30 cellular contexts compared by ENCODE assay signal in genomic region chr17:80768936-80769335, GRCh38.
"Had no signal": no experiment of that assay in that cellular context is flagged by ENCODE, and none has a peak within 500 bp of the region (broad histone marks: within the 10 kb centered on the region; RNA-seq: fewer than 3 reads in every experiment).

No MANE protein-coding gene starts in this region.

- ATAC-seq: activated CD4-positive, CD25-positive, alpha-beta regulatory T cell treated with anti-CD3 and anti-CD28 coated beads, Interleukin-2, amount 50 U/mL, for 24 hours; activated naive CD8-positive, alpha-beta T cell treated with anti-CD3 and anti-CD28 coated beads, Interleukin-2, amount 50 U/mL, for 24 hours; activated T-cell treated with anti-CD3 and anti-CD28 coated beads, Interleukin-2, amount 50 U/mL, for 4 hours; esophagus mucosa; left colon; stimulated activated naive CD8-positive, alpha-beta T cell treated with anti-CD3 and anti-CD28 coated beads, Interleukin-15, Interleukin-2, amounts not matched to agents 100 U/mL and 50 U/mL, for 24 hours; T-helper 17 cell had no signal

- H3K4me3 ChIP-seq: right atrium auricular region, testis, transverse colon had no signal

- H3K27me3 Mint-ChIP-seq: activated CD4-positive, alpha-beta memory T cell treated with anti-CD3 and anti-CD28 coated beads, Interleukin-2, amount 10 ng/mL, durations not matched to agents 7 days and 5 days; activated CD4-positive, alpha-beta T cell treated with anti-CD3 and anti-CD28 coated beads, Interleukin-2, amount 10 ng/mL, durations not matched to agents 7 days and 5 days; activated naive CD8-positive, alpha-beta T cell treated with anti-CD3 and anti-CD28 coated beads, Interleukin-2, amount 50 U/mL, for 24 hours; naive B cell; T-helper 17 cell had no signal

- H3K36me3 ChIP-seq: right atrium auricular region, transverse colon, WERI-Rb-1 had no signal

- H3K4me3 Mint-ChIP-seq: activated CD4-positive, alpha-beta memory T cell treated with anti-CD3 and anti-CD28 coated beads, Interleukin-2, amount 10 ng/mL, durations not matched to agents 7 days and 5 days; activated CD4-positive, alpha-beta T cell treated with anti-CD3 and anti-CD28 coated beads, Interleukin-2, amount 10 ng/mL, durations not matched to agents 7 days and 5 days; activated naive CD8-positive, alpha-beta T cell treated with anti-CD3 and anti-CD28 coated beads, Interleukin-2, amount 50 U/mL, for 24 hours; activated T-cell treated with anti-CD3 and anti-CD28 coated beads, Interleukin-2, amount 50 U/mL, for 4 hours; endodermal cell; mesothelial cell of epicardium; naive B cell; T-helper 17 cell had no signal

- DNase-seq: activated CD4-positive, alpha-beta memory T cell treated with anti-CD3 and anti-CD28 coated beads, Interleukin-2, amount 10 ng/mL, durations not matched to agents 7 days and 5 days; activated CD4-positive, alpha-beta T cell treated with anti-CD3 and anti-CD28 coated beads, Interleukin-2, amount 10 ng/mL, durations not matched to agents 7 days and 5 days; activated CD8-positive, alpha-beta memory T cell treated with anti-CD3 and anti-CD28 coated beads, Interleukin-2, amount 50 U/mL, for 48 hours; activated naive CD4-positive, alpha-beta T cell treated with Interleukin-2 at 50 U/mL for 16 hours; activated naive CD8-positive, alpha-beta T cell treated with anti-CD3 and anti-CD28 coated beads, Interleukin-2, amount 50 U/mL, for 24 hours; activated T-cell treated with anti-CD3 and anti-CD28 coated beads, Interleukin-2, amount 50 U/mL, for 4 hours; amygdala; central memory CD4-positive, alpha-beta T cell; foreskin fibroblast; head of caudate nucleus; hippocampal formation; kidney; left colon; mammary epithelial cell; naive B cell; nucleus accumbens; stimulated activated CD4-positive, alpha-beta T cell treated with anti-CD3 and anti-CD28 coated beads, Interleukin-2, amount 100 ng/mL, for 48 hours; stimulated activated naive CD8-positive, alpha-beta T cell treated with anti-CD3 and anti-CD28 coated beads, Interleukin-15, Interleukin-2, amounts not matched to agents 100 U/mL and 50 U/mL, for 24 hours; T-helper 17 cell; T1000; testis; transverse colon; WERI-Rb-1 had no signal

- H3K27ac ChIP-seq: parathyroid adenoma, right atrium auricular region, testis, transverse colon, WERI-Rb-1 had no signal

- H3K4me1 ChIP-seq: parathyroid adenoma, right atrium auricular region, testis had no signal

- H2AFZ ChIP-seq: parathyroid adenoma had no signal

- H3K9ac ChIP-seq: parathyroid adenoma had no signal

- H3K9me3 ChIP-seq: right atrium auricular region, testis, transverse colon had no signal

- H3K27me3 ChIP-seq: right atrium auricular region, testis, transverse colon had no signal

- H3K9me3 Mint-ChIP-seq: activated CD4-positive, alpha-beta memory T cell treated with anti-CD3 and anti-CD28 coated beads, Interleukin-2, amount 10 ng/mL, durations not matched to agents 7 days and 5 days; activated CD4-positive, alpha-beta T cell treated with anti-CD3 and anti-CD28 coated beads, Interleukin-2, amount 10 ng/mL, durations not matched to agents 7 days and 5 days; activated naive CD8-positive, alpha-beta T cell treated with anti-CD3 and anti-CD28 coated beads, Interleukin-2, amount 50 U/mL, for 24 hours; activated T-cell treated with anti-CD3 and anti-CD28 coated beads, Interleukin-2, amount 50 U/mL, for 4 hours; activated T-helper 2 cell treated with anti-CD3 and anti-CD28 coated beads, Interferon-gamma antibody, Interleukin-2, Interleukin-4, amounts not matched to agents 10 μg/mL and 5 μg/mL and 100 μg/mL, durations not matched to agents 14 hours and 24 hours and 36 hours; endodermal cell; mesothelial cell of epicardium; naive B cell had no signal

- H3K27ac Mint-ChIP-seq: activated CD4-positive, alpha-beta memory T cell treated with anti-CD3 and anti-CD28 coated beads, Interleukin-2, amount 10 ng/mL, durations not matched to agents 7 days and 5 days; activated CD4-positive, alpha-beta T cell treated with anti-CD3 and anti-CD28 coated beads, Interleukin-2, amount 10 ng/mL, durations not matched to agents 7 days and 5 days; activated naive CD8-positive, alpha-beta T cell treated with anti-CD3 and anti-CD28 coated beads, Interleukin-2, amount 50 U/mL, for 24 hours; activated T-helper 2 cell treated with anti-CD3 and anti-CD28 coated beads, Interferon-gamma antibody, Interleukin-2, Interleukin-4, amounts not matched to agents 10 μg/mL and 5 μg/mL and 100 μg/mL, durations not matched to agents 14 hours and 24 hours and 36 hours; endodermal cell; mesothelial cell of epicardium; T-helper 17 cell had no signal
